In genomic region chr6:141484726-141485125, GRCh38 we compare ENCODE assay signal across 8 cellular contexts.
A peak's percentile ranks its signal among the peaks of the same experiment; 100 is the strongest.
DNase-seq lines count a peak whose midpoint lies in the region; ATAC-seq lines count a peak whose summit lies in the region.

No MANE protein-coding gene starts in this region.

- peak; percentile 70 for ATAC-seq in HG02870 (IDR thresholded peaks at IDR 0.05; ENCODE audit: unreplicated experiment)
- peak; percentile 37 for ATAC-seq in effector memory CD8-positive, alpha-beta T cell (replicated peaks)

- H3K9me3 Mint-ChIP-seq in effector memory CD8-positive, alpha-beta T cell = no peaks in the 10 kb centered on the region

- no peaks in the 10 kb centered on the region for H3K36me3 Mint-ChIP-seq in effector memory CD8-positive, alpha-beta T cell (ENCODE audit: insufficient read depth)

- no peaks in the 10 kb centered on the region for H3K27me3 Mint-ChIP-seq in effector memory CD8-positive, alpha-beta T cell

- peaks cover 16 to 28% of the 10 kb centered on the region in 2 donors for H3K4me1 Mint-ChIP-seq in effector memory CD8-positive, alpha-beta T cell (ENCODE audit: low read depth in 2 of 2)

- peak overlapping the region; percentile 46 to 93 for H3K4me3 Mint-ChIP-seq in effector memory CD8-positive, alpha-beta T cell

- DNase-seq in stimulated activated CD4-positive, alpha-beta T cell treated with anti-CD3 and anti-CD28 coated beads, Interleukin-2, amount 100 ng/mL, for 24 hours = peak; percentile 8 to 26
- DNase-seq in stimulated activated CD4-positive, alpha-beta T cell treated with anti-CD3 and anti-CD28 coated beads, Interleukin-4, amount 100 ng/mL, for 4 hours = no peak
- DNase-seq in NCI-H748 (lab: John Stamatoyannopoulos, UW; ENCODE audit: unreplicated experiment) (peak; percentile 82), NCI-H2107 (lab: John Stamatoyannopoulos, UW) (no peak), SK-N-DZ (ENCODE audit: low spot score) (no peak), NCI-H1694 treated with DMSO at 0.1 percent for 48 hours (lab: John Stamatoyannopoulos, UW) (no peak)
- DNase-seq in effector memory CD8-positive, alpha-beta T cell = no peak

- H3K27ac Mint-ChIP-seq in effector memory CD8-positive, alpha-beta T cell = peak overlapping the region in 1 of 2 donors; percentile 99

Comparison
In these comparisons a context has a peak if more than half of its experiments do, and no peak if none do; other contexts are left out.
1. DNase-seq: peak in stimulated activated CD4-positive, alpha-beta T cell treated with anti-CD3 and anti-CD28 coated beads, Interleukin-2, amount 100 ng/mL, for 24 hours (2 of 2) and NCI-H748 (single experiment); none in stimulated activated CD4-positive, alpha-beta T cell treated with anti-CD3 and anti-CD28 coated beads, Interleukin-4, amount 100 ng/mL, for 4 hours (0 of 2), effector memory CD8-positive, alpha-beta T cell (0 of 3), NCI-H2107 (single experiment), SK-N-DZ (single experiment) and NCI-H1694 treated with DMSO at 0.1 percent for 48 hours (single experiment).